ENCODE assay signal across 34 cellular contexts in the genomic region with DNA sequence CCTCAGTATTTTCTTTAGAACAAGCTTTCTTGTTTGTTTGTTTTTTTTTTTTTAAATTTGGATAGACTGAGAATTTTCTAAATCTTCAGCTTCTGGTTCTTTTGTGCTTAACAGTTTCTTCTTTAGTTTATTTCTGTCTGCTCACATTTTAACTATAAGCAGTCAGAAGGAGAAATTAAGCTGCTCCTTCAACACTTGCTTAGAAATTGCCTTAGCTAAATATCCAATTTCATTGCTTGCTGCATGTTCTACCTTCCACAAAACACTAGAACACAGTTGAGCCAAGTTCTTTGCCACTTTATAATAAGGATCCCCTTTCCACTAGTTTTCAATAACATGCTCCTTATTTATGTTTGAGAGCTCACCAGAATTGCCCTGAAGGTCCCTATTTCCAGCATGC.
"Had no signal": no experiment of that assay in that cellular context is flagged by ENCODE, and none has a peak within 500 bp of the region (broad histone marks: within the 10 kb centered on the region; RNA-seq: fewer than 3 reads in every experiment).

No MANE protein-coding gene starts in this region.

- DNase-seq: Karpas-422, Kasumi-1, MG63, MM.1S, MV-4-11, NCI-H1048, NCI-H1092, NCI-H1092 treated with DMSO at 0.1 percent for 48 hours, NCI-H1105, NCI-H1105 treated with DMSO at 0.1 percent for 48 hours, NCI-H1417, NCI-H1417 treated with DMSO at 0.1 percent for 48 hours, NCI-H1436, NCI-H1436 treated with DMSO at 0.1 percent for 48 hours, NCI-H146, NCI-H1694, NCI-H1694 treated with DMSO at 0.1 percent for 48 hours, NCI-H187, NCI-H187 treated with DMSO at 0.1 percent for 48 hours, NCI-H1930, NCI-H2029, NCI-H2029 treated with DMSO at 0.1 percent for 48 hours, NCI-H2081, NCI-H2081 treated with DMSO at 0.1 percent for 48 hours, NCI-H2107, NCI-H2171, NCI-H2171 treated with DMSO at 0.1 percent for 48 hours, NCI-H2227 treated with DMSO at 0.1 percent for 48 hours, NCI-H226, NCI-H345, NCI-H446, NCI-H446 treated with DMSO at 0.1 percent for 48 hours, NCI-H510A, NCI-H510A treated with DMSO at 0.1 percent for 48 hours had no signal

- H3K4me3 ChIP-seq: MG63 had no signal

- H3K27me3 ChIP-seq: MG63 had no signal

- H3K9me3 ChIP-seq: MG63 had no signal
